In the genomic region with DNA sequence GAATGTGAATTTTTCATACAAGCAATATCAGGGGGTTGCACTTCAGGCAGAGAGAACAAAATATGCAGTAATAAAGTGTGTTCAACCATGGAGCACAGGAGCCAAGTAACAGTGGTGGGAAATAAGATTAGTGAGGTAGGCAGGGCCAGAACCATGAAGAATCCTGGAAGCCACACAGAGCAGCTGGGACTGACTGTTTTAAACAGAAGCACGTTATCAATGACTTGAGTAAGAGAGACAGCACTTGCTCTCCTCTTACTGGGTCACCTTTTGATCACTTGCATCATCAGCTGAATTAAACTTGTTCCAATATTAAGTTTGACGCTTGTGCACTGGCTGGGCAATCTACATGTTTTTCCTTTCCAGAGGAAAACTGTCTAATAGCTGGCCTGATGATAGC, we compare ENCODE assay signal across 18 cellular contexts.
DNase-seq lines count a peak whose midpoint lies in the region; ATAC-seq, FAIRE-seq and TF ChIP-seq lines count a peak whose summit lies in the region.
"Had no signal": no experiment of that assay in that cellular context is flagged by ENCODE, and none has a peak within 500 bp of the region (broad histone marks: within the 10 kb centered on the region; RNA-seq: fewer than 3 reads in every experiment).

No MANE protein-coding gene starts in this region.

- H3K36me3 ChIP-seq in right atrium auricular region (no peaks in the 10 kb centered on the region), astrocyte (ENCODE audit: insufficient read depth, low read length) (no peaks in the 10 kb centered on the region), ovary (no peaks in the 10 kb centered on the region)

- no peaks in the 10 kb centered on the region for H3K27me3 Mint-ChIP-seq in astrocyte (ENCODE audit: low read depth, unreplicated experiment)
- no peaks in the 10 kb centered on the region for H3K27me3 Mint-ChIP-seq in activated T-helper 1 cell treated with anti-CD3 and anti-CD28 coated beads, Interleukin-12 subunit alpha, Interleukin-12 subunit beta, Interleukin-2, Interleukin-4 antibody, amounts not matched to agents 30 ng/mL and 10 ng/mL and 1 ng/mL, durations not matched to agents 14 hours and 24 hours and 36 hours (ENCODE audit: insufficient read depth)
- H3K27me3 Mint-ChIP-seq: B cell had no signal

- intact Hi-C loops in left cardiac atrium (cut with DNase I) (no loop called here), right cardiac atrium (cut with DNase I) (no loop called here), ovary (cut with DNase I) (no loop called here)
- intact Hi-C loops in activated T-helper 1 cell treated with anti-CD3 and anti-CD28 coated beads, Interleukin-12 subunit alpha, Interleukin-12 subunit beta, Interleukin-2, Interleukin-4 antibody, amounts not matched to agents 30 ng/mL and 10 ng/mL and 1 ng/mL, durations not matched to agents 14 hours and 24 hours and 36 hours (cut with micrococcal nuclease) = no loop called here

- no peaks in the 10 kb centered on the region for H3K79me2 ChIP-seq in astrocyte (ENCODE audit: insufficient read depth, low read length)

- H2AFZ ChIP-seq in astrocyte (ENCODE audit: low read depth, low read length) = no peak overlapping the region
- H2AFZ ChIP-seq: GM23248 had no signal

- no peak overlapping the region for H3K9ac ChIP-seq in astrocyte (ENCODE audit: low read length)
- H3K9ac ChIP-seq: GM23248 had no signal

- H3K9me3 ChIP-seq in right atrium auricular region = no peaks in the 10 kb centered on the region
- no peaks in the 10 kb centered on the region for H3K9me3 ChIP-seq in astrocyte (ENCODE audit: insufficient read depth, low read depth, low read length)
- H3K9me3 ChIP-seq in right cardiac atrium (ENCODE audit: control insufficient read depth, low read length) = no peaks in the 10 kb centered on the region
- H3K9me3 ChIP-seq in ovary = no peaks in the 10 kb centered on the region

- TF ChIP-seq CTCF in right atrium auricular region (IDR thresholded peaks at IDR 0.05) (no peak), astrocyte (IDR thresholded peaks at IDR 0.05; ENCODE audit: insufficient read depth, low read depth, low read length) (no peak), ovary (IDR thresholded peaks at IDR 0.05) (no peak)

- WGBS in right cardiac atrium = 48% methylated on average over 2 of the region's 2 CpGs
- WGBS in ovary, 3 donors = 26 to 29% (median 29%) methylated on average over 2 of the region's 2 CpGs

- peak; percentile 42 to 68 for ATAC-seq in left cardiac atrium
- ATAC-seq in right cardiac atrium = peak; percentile 84 to 85
- no peak for ATAC-seq in HG02678 (IDR thresholded peaks at IDR 0.05; ENCODE audit: unreplicated experiment)

- H4K20me1 ChIP-seq in astrocyte (ENCODE audit: insufficient read depth, low read length) = no peaks in the 10 kb centered on the region

- H3K4me3 Mint-ChIP-seq in astrocyte (ENCODE audit: unreplicated experiment) = no peak overlapping the region
- no peak overlapping the region for H3K4me3 Mint-ChIP-seq in activated T-helper 1 cell treated with anti-CD3 and anti-CD28 coated beads, Interleukin-12 subunit alpha, Interleukin-12 subunit beta, Interleukin-2, Interleukin-4 antibody, amounts not matched to agents 30 ng/mL and 10 ng/mL and 1 ng/mL, durations not matched to agents 14 hours and 24 hours and 36 hours
- H3K4me3 Mint-ChIP-seq: B cell; CD4-positive, alpha-beta T cell had no signal

- no peaks in the 10 kb centered on the region for H3K9me3 Mint-ChIP-seq in astrocyte (ENCODE audit: unreplicated experiment)
- no peaks in the 10 kb centered on the region for H3K9me3 Mint-ChIP-seq in activated T-helper 1 cell treated with anti-CD3 and anti-CD28 coated beads, Interleukin-12 subunit alpha, Interleukin-12 subunit beta, Interleukin-2, Interleukin-4 antibody, amounts not matched to agents 30 ng/mL and 10 ng/mL and 1 ng/mL, durations not matched to agents 14 hours and 24 hours and 36 hours
- H3K9me3 Mint-ChIP-seq: CD4-positive, alpha-beta T cell had no signal

- no peak overlapping the region for H3K27ac Mint-ChIP-seq in astrocyte (ENCODE audit: unreplicated experiment)
- H3K27ac Mint-ChIP-seq in activated T-helper 1 cell treated with anti-CD3 and anti-CD28 coated beads, Interleukin-12 subunit alpha, Interleukin-12 subunit beta, Interleukin-2, Interleukin-4 antibody, amounts not matched to agents 30 ng/mL and 10 ng/mL and 1 ng/mL, durations not matched to agents 14 hours and 24 hours and 36 hours = no peak overlapping the region
- H3K27ac Mint-ChIP-seq: B cell; CD4-positive, alpha-beta T cell had no signal

- no peak for TF ChIP-seq POLR2A in ovary (IDR thresholded peaks at IDR 0.05)

- H3K4me2 ChIP-seq in astrocyte (ENCODE audit: low read length) = no peak overlapping the region

- DNase-seq in left cardiac atrium (no peak), right atrium auricular region (ENCODE audit: low spot score) (no peak), astrocyte (ENCODE audit: low read depth) (peak; percentile 34), right cardiac atrium (peak in 2 of 3 donors; percentile 16 to 50), ovary (no peak)
- DNase-seq in activated T-helper 1 cell treated with anti-CD3 and anti-CD28 coated beads, Interleukin-12 subunit alpha, Interleukin-12 subunit beta, Interleukin-2, Interleukin-4 antibody, amounts not matched to agents 30 ng/mL and 10 ng/mL and 1 ng/mL, durations not matched to agents 14 hours and 24 hours and 36 hours (ENCODE audit: low spot score) = no peak
- DNase-seq: C1 segment of cervical spinal cord; Calu3; CD4-positive, alpha-beta T cell; DMS79; EL; GM23248; H7 had no signal

- H3K36me3 Mint-ChIP-seq in astrocyte (ENCODE audit: low read depth, unreplicated experiment) = no peaks in the 10 kb centered on the region
- no peaks in the 10 kb centered on the region for H3K36me3 Mint-ChIP-seq in activated T-helper 1 cell treated with anti-CD3 and anti-CD28 coated beads, Interleukin-12 subunit alpha, Interleukin-12 subunit beta, Interleukin-2, Interleukin-4 antibody, amounts not matched to agents 30 ng/mL and 10 ng/mL and 1 ng/mL, durations not matched to agents 14 hours and 24 hours and 36 hours (ENCODE audit: low read depth)

- peaks cover 16% of the 10 kb centered on the region for H3K4me1 Mint-ChIP-seq in astrocyte (ENCODE audit: low read depth, unreplicated experiment)
- peaks cover 5% of the 10 kb centered on the region for H3K4me1 Mint-ChIP-seq in activated T-helper 1 cell treated with anti-CD3 and anti-CD28 coated beads, Interleukin-12 subunit alpha, Interleukin-12 subunit beta, Interleukin-2, Interleukin-4 antibody, amounts not matched to agents 30 ng/mL and 10 ng/mL and 1 ng/mL, durations not matched to agents 14 hours and 24 hours and 36 hours (ENCODE audit: low read depth)
- H3K4me1 Mint-ChIP-seq: B cell had no signal

- FAIRE-seq in astrocyte (lab: Jason Lieb, UNC) = no peak
- FAIRE-seq: A204.1, G401.6, GM12891 had no signal

- no peaks in the 10 kb centered on the region for H3K4me1 ChIP-seq in right atrium auricular region
- H3K4me1 ChIP-seq in astrocyte (ENCODE audit: insufficient read depth, low read length) = peaks cover 11% of the 10 kb centered on the region
- no peaks in the 10 kb centered on the region for H3K4me1 ChIP-seq in right cardiac atrium (ENCODE audit: control insufficient read depth, insufficient read depth, low read length)
- H3K4me1 ChIP-seq in ovary (ENCODE audit: insufficient read depth) = no peaks in the 10 kb centered on the region

- H3K27ac ChIP-seq in right atrium auricular region (no peak overlapping the region), astrocyte (ENCODE audit: low read depth, low read length) (no peak overlapping the region), right cardiac atrium (ENCODE audit: low read length) (no peak overlapping the region), ovary (no peak overlapping the region)
- H3K27ac ChIP-seq: GM23248 had no signal

- H3K4me3 ChIP-seq in right atrium auricular region = no peak overlapping the region
- H3K4me3 ChIP-seq in astrocyte (ENCODE audit: insufficient read depth, low read depth, low read length) = no peak overlapping the region
- no peak overlapping the region for H3K4me3 ChIP-seq in right cardiac atrium (ENCODE audit: low read length)
- no peak overlapping the region for H3K4me3 ChIP-seq in ovary
- H3K4me3 ChIP-seq: GM23248 had no signal

- no peak for TF ChIP-seq EP300 in ovary (IDR thresholded peaks at IDR 0.05)

- H3K27me3 ChIP-seq in right atrium auricular region (no peaks in the 10 kb centered on the region), astrocyte (ENCODE audit: insufficient read depth, low read length) (no peaks in the 10 kb centered on the region), right cardiac atrium (ENCODE audit: control insufficient read depth, insufficient read depth) (no peaks in the 10 kb centered on the region), ovary (no peaks in the 10 kb centered on the region)

Comparison
In these comparisons a context has a peak if more than half of its experiments do, and no peak if none do; other contexts are left out.
1. DNase-seq: peak in astrocyte (single experiment) and right cardiac atrium (2 of 3); none in left cardiac atrium (single experiment), right atrium auricular region (single experiment), ovary (0 of 5) and activated T-helper 1 cell treated with anti-CD3 and anti-CD28 coated beads, Interleukin-12 subunit alpha, Interleukin-12 subunit beta, Interleukin-2, Interleukin-4 antibody, amounts not matched to agents 30 ng/mL and 10 ng/mL and 1 ng/mL, durations not matched to agents 14 hours and 24 hours and 36 hours (single experiment).